In genomic region chr21:44449473-44450363, GRCh38 we compare ENCODE assay signal across 1 cellular context.
A peak's percentile ranks its signal among the peaks of the same experiment; 100 is the strongest.
TF ChIP-seq lines count a peak whose summit lies in the region.

No MANE protein-coding gene starts in this region.

TF ChIP-seq in K562, 482 proteins besides CTCF, POLR2A, EP300 and RAD21:
- TF ChIP-seq ELK3 (CRISPR knock-in tag; IDR thresholded peaks at IDR 0.05) (no peak), SRSF7 (optimal IDR thresholded peaks at IDR 0.05; ENCODE audit: low read depth, low read length) (no peak), CBFA2T3 (IDR thresholded peaks at IDR 0.05) (peak; percentile 11; the same call in 1 of the 2 replicates), POLR2AphosphoS5 (IDR thresholded peaks at IDR 0.05; ENCODE audit: control insufficient read depth, insufficient read depth, low read depth, low read length) (no peak)
